ENCODE assay signal across 9 cellular contexts in the genomic region with DNA sequence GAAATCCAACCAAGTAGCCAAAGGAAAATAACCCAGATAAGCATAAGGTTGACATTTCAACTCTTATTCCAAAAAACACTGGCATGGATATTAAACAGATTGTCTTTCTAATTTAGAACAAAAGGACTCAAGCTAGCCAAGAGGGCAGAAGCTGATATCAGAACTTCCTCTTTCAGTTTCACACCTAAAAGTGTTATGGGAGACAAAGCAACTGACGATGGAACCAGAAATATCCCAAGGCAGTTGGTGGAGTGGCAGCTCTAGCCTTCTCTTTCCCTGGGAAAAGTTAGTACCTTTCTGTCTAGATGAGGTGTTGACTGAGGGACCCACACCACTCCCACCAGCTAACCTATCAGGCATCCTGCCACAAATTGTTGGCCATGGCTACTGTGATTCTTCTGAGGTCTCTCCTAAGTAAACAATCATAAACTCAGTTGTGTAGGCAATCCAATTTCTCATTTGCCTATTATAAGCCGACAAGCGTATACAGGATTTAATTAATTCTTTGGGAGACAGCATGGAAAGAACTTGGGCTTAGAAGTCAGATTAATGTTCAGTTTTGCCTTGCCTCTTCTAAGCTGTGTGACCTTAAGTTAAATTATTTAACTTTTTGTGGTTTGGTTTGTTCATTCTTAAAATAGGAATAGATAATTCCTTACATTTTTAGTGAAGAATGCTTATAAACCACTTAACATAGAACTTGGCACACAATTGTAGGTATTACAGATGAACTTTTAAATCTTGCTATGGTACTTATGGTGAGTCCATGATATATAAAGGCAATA.
DNase-seq lines count a peak whose midpoint lies in the region; ATAC-seq and TF ChIP-seq lines count a peak whose summit lies in the region.
"Had no signal": no experiment of that assay in that cellular context is flagged by ENCODE, and none has a peak within 500 bp of the region (broad histone marks: within the 10 kb centered on the region; RNA-seq: fewer than 3 reads in every experiment).

No MANE protein-coding gene starts in this region.

- POLR2A ChIA-PET in AG04449 (lab: Yijun Ruan, JAX) = interaction anchor here (1.5 kb wide), 1 partner anchor 23 kb away, joined by 4 read pairs; no protein-coding TSS in a partner anchor

- CTCF ChIA-PET in AG04449 (lab: Yijun Ruan, JAX) = interaction anchor here (1.4 to 2.1 kb wide), 3 partner anchors 16 to 108 kb away, joined by 3 to 4 read pairs (median 3); no protein-coding TSS in a partner anchor

- no peak overlapping the region for H3K4me3 ChIP-seq in AG04449 (ENCODE audit: low read depth, low read length)
- no peak overlapping the region for H3K4me3 ChIP-seq in NB4 (ENCODE audit: low read depth, low read length)
- H3K4me3 ChIP-seq in fibroblast of mammary gland (ENCODE audit: control insufficient read depth, low read depth, low read length) = no peak overlapping the region

- TF ChIP-seq CTCF in AG04449 (IDR thresholded peaks at IDR 0.05; ENCODE audit: insufficient read depth, low read length, missing control alignments) = no peak
- TF ChIP-seq CTCF in GM20000 (IDR thresholded peaks at IDR 0.05; ENCODE audit: extremely low read depth, missing control alignments) = no peak
- no peak for TF ChIP-seq CTCF in NB4 (IDR thresholded peaks at IDR 0.05; ENCODE audit: low read depth, low read length)
- no peak for TF ChIP-seq CTCF in fibroblast of mammary gland (conservative IDR thresholded peaks at IDR 0.05; ENCODE audit: control insufficient read depth, insufficient read depth, low read depth, low read length)

- TF ChIP-seq POLR2A in NB4 (IDR thresholded peaks at IDR 0.05; ENCODE audit: extremely low read depth, insufficient read length) = no peak

- no peak for ATAC-seq in HG03457 (IDR thresholded peaks at IDR 0.05; ENCODE audit: unreplicated experiment)

- peak; percentile 68 for DNase-seq in AG04449 (ENCODE audit: low read depth, low spot score)
- DNase-seq in GM20000 (ENCODE audit: low spot score) = peak; percentile 4
- DNase-seq in NB4 (ENCODE audit: low read depth) = peak; percentile 31
- peak; percentile 28 for DNase-seq in fibroblast of mammary gland (ENCODE audit: low read depth)
- no peak for DNase-seq in HK-2 (ENCODE audit: unreplicated experiment)
- DNase-seq in mucosa of gallbladder (ENCODE audit: low spot score) = no peak
- DNase-seq in NCI-H1092 (lab: John Stamatoyannopoulos, UW) = no peak
- DNase-seq: activated CD4-positive, alpha-beta T cell treated with anti-CD3 and anti-CD28 coated beads for 48 hours had no signal

Comparison
In these comparisons a context has a peak if more than half of its experiments do, and no peak if none do; other contexts are left out.
1. DNase-seq: peak in AG04449 (single experiment), GM20000 (single experiment), NB4 (single experiment) and fibroblast of mammary gland (single experiment); none in HK-2 (single experiment), mucosa of gallbladder (single experiment) and NCI-H1092 (single experiment).